ENCODE assay signal across 29 cellular contexts in the genomic region with DNA sequence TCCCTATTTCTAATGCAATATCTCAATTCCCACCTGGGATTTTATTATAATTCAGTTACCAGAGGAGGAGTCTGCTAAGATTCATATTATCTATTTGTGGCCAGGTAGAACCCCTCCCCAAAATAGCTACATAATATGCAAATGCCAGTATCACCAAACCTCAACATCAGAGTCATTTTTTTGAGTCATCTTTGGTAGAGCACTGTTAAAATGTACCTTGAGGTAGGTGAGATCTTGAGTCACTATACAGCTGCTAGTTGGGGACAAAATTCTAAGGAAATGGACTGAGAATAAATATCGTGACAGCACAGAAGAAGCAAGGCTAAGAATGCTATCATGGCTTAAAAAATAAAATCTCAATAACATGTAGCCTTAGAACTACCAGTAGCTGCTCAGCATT. TPM values are rescaled to one million over a fixed set of nuclear protein-coding genes. Genes with fewer than 3 reads are reported as not detected.
"Had no signal": no experiment of that assay in that cellular context is flagged by ENCODE, and none has a peak within 500 bp of the region (broad histone marks: within the 10 kb centered on the region; RNA-seq: fewer than 3 reads in every experiment).

No MANE protein-coding gene starts in this region.

- H3K27me3 ChIP-seq: ascending aorta, cardiac muscle cell, Peyer's patch, SJSA1 had no signal

- H3K36me3 Mint-ChIP-seq: activated naive CD4-positive, alpha-beta T cell treated with anti-CD3 and anti-CD28 coated beads, Interleukin-2, amount 10 ng/mL, durations not matched to agents 7 days and 5 days; activated naive CD8-positive, alpha-beta T cell had no signal

- H3K4me3 Mint-ChIP-seq: activated naive CD4-positive, alpha-beta T cell treated with anti-CD3 and anti-CD28 coated beads, Interleukin-2, amount 10 ng/mL, durations not matched to agents 7 days and 5 days; activated naive CD8-positive, alpha-beta T cell; activated T-helper 1 cell treated with anti-CD3 and anti-CD28 coated beads, Interleukin-12 subunit alpha, Interleukin-12 subunit beta, Interleukin-2, Interleukin-4 antibody, amounts not matched to agents 30 ng/mL and 10 ng/mL and 1 ng/mL, durations not matched to agents 14 hours and 24 hours and 36 hours; central memory CD8-positive, alpha-beta T cell; T-helper 1 cell treated with Interleukin-12 subunit alpha and Interleukin-12 subunit beta and Interleukin-4 antibody, amounts not matched to agents 30 μg/mL and 1 μg/mL, for 36 hours; T-helper 2 cell treated with Interferon-gamma antibody and Interleukin-4, amounts not matched to agents 5 μg/mL and 100 μg/mL, for 36 hours had no signal

- DNase-seq: activated CD4-positive, alpha-beta T cell treated with anti-CD3 and anti-CD28 coated beads for 48 hours; activated CD4-positive, CD25-positive, alpha-beta regulatory T cell treated with anti-CD3 and anti-CD28 coated beads, Interleukin-2, amount 50 U/mL, for 72 hours; activated CD8-positive, alpha-beta memory T cell treated with anti-CD3 and anti-CD28 coated beads, Interleukin-2, amount 50 U/mL, for 4 hours; activated effector memory CD4-positive, alpha-beta T cell treated with Interleukin-2 at 50 U/mL for 16 hours; activated naive CD4-positive, alpha-beta T cell treated with anti-CD3 and anti-CD28 coated beads, Interleukin-2, amount 10 ng/mL, durations not matched to agents 7 days and 5 days; amygdala; NCI-H1092 treated with DMSO at 0.1 percent for 48 hours; NCI-H1417; NCI-H146; NCI-H1930; NCI-H2081 treated with DMSO at 0.1 percent for 48 hours; NCI-H345; NCI-H524 treated with DMSO at 0.1 percent for 48 hours; Peyer's patch; RPMI8226; SHP77 treated with DMSO at 0.1 percent for 48 hours; SK-N-SH had no signal

- H3K9me3 Mint-ChIP-seq: activated naive CD4-positive, alpha-beta T cell treated with anti-CD3 and anti-CD28 coated beads, Interleukin-2, amount 10 ng/mL, durations not matched to agents 7 days and 5 days; activated T-helper 1 cell treated with anti-CD3 and anti-CD28 coated beads, Interleukin-12 subunit alpha, Interleukin-12 subunit beta, Interleukin-2, Interleukin-4 antibody, amounts not matched to agents 30 ng/mL and 10 ng/mL and 1 ng/mL, durations not matched to agents 14 hours and 24 hours and 36 hours; central memory CD8-positive, alpha-beta T cell; T-helper 1 cell treated with Interleukin-12 subunit alpha and Interleukin-12 subunit beta and Interleukin-4 antibody, amounts not matched to agents 30 μg/mL and 1 μg/mL, for 36 hours; T-helper 2 cell treated with Interferon-gamma antibody and Interleukin-4, amounts not matched to agents 5 μg/mL and 100 μg/mL, for 36 hours had no signal

- ATAC-seq: K562 had no signal

- H3K27ac Mint-ChIP-seq: activated naive CD4-positive, alpha-beta T cell treated with anti-CD3 and anti-CD28 coated beads, Interleukin-2, amount 10 ng/mL, durations not matched to agents 7 days and 5 days; activated naive CD8-positive, alpha-beta T cell; activated T-helper 1 cell treated with anti-CD3 and anti-CD28 coated beads, Interleukin-12 subunit alpha, Interleukin-12 subunit beta, Interleukin-2, Interleukin-4 antibody, amounts not matched to agents 30 ng/mL and 10 ng/mL and 1 ng/mL, durations not matched to agents 14 hours and 24 hours and 36 hours; T-helper 1 cell treated with Interleukin-12 subunit alpha and Interleukin-12 subunit beta and Interleukin-4 antibody, amounts not matched to agents 30 μg/mL and 1 μg/mL, for 36 hours; T-helper 2 cell treated with Interferon-gamma antibody and Interleukin-4, amounts not matched to agents 5 μg/mL and 100 μg/mL, for 36 hours had no signal

- H3K27ac ChIP-seq: ascending aorta, cardiac muscle cell, Peyer's patch, SJSA1 had no signal

RNA-seq across cellular contexts. Expression of gene CRYGN, which starts 4.7 kb away (rescaled TPM):
- total RNA-seq: activated T-helper 1 cell treated with anti-CD3 and anti-CD28 coated beads, Interleukin-12 subunit alpha, Interleukin-12 subunit beta, Interleukin-2, Interleukin-4 antibody, amounts not matched to agents 30 ng/mL and 10 ng/mL and 1 ng/mL, durations not matched to agents 14 hours and 24 hours and 36 hours; ascending aorta; chondrocyte; K562; M059J; Peyer's patch; SJSA1 had no signal
- polyA plus RNA-seq: K562, SK-N-SH had no signal

RNA-seq across cellular contexts. Expression of gene WDR86, which starts 34.8 kb away (rescaled TPM):
- total RNA-seq: activated T-helper 1 cell treated with anti-CD3 and anti-CD28 coated beads, Interleukin-12 subunit alpha, Interleukin-12 subunit beta, Interleukin-2, Interleukin-4 antibody, amounts not matched to agents 30 ng/mL and 10 ng/mL and 1 ng/mL, durations not matched to agents 14 hours and 24 hours and 36 hours; chondrocyte; K562; NCI-H460 had no signal
